ENCODE assay signal across 8 cellular contexts in the genomic region with DNA sequence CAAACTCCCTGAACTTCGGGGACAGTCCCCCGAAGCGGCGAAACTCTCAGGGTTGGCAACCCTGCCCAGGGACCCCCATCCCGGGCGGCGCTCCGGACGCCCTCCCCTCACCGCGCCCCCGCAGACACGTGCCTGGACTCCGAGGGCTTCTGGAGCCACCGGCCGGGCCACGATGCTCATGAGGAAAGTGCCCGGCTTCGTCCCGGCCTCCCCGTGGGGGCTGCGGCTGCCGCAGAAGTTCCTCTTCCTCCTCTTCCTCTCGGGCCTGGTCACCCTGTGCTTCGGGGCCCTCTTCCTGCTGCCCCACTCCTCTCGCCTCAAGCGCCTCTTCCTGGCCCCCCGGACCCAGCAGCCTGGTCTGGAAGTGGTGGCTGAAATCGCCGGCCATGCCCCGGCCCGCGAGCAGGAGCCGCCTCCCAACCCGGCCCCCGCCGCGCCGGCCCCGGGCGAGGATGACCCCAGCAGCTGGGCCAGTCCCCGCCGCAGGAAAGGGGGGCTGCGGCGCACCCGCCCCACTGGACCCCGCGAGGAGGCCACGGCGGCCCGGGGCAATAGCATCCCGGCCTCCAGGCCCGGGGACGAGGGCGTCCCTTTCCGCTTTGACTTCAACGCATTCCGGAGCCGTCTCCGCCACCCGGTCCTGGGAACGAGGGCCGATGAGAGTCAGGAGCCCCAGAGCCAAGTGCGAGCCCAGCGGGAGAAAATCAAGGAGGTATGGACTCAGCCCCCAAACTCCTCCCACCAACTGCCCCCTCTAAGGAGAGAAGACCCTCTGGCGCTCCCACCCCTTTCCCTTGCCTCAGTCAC. TPM values are rescaled to one million over a fixed set of nuclear protein-coding genes. Genes with fewer than 3 reads are reported as not detected.
DNase-seq lines count a peak whose midpoint lies in the region; ATAC-seq and TF ChIP-seq lines count a peak whose summit lies in the region.

No MANE protein-coding gene starts in this region.

- H3K4me3 ChIP-seq in astrocyte of the cerebellum (ENCODE audit: low read depth, low read length) (peak overlapping the region; percentile 52), thymus (ENCODE audit: low read length) (peak overlapping the region; percentile 70)

- 12% methylated on average over 66 of the region's 66 CpGs for WGBS in thymus

- H3K36me3 ChIP-seq in thymus (ENCODE audit: control insufficient read depth, insufficient read depth), result no peaks in the 10 kb centered on the region

- no peaks in the 10 kb centered on the region for H3K9me3 Mint-ChIP-seq in stimulated activated naive CD8-positive, alpha-beta T cell treated with anti-CD3 and anti-CD28 coated beads, Interleukin-15, Interleukin-2, amounts not matched to agents 100 ng/mL and 50 ng/mL, for 24 hours

- no peak for TF ChIP-seq CTCF in astrocyte of the cerebellum (IDR thresholded peaks at IDR 0.05; ENCODE audit: low read depth, low read length, missing control alignments)

- peak overlapping the region; percentile 54 for H3K27ac ChIP-seq in thymus (ENCODE audit: low read depth)

- H3K9me3 ChIP-seq in thymus (ENCODE audit: control insufficient read depth), result no peaks in the 10 kb centered on the region

- H3K36me3 Mint-ChIP-seq in stimulated activated naive CD8-positive, alpha-beta T cell treated with anti-CD3 and anti-CD28 coated beads, Interleukin-15, Interleukin-2, amounts not matched to agents 100 ng/mL and 50 ng/mL, for 24 hours (ENCODE audit: low read depth), result no peaks in the 10 kb centered on the region

- DNase-seq in stimulated activated naive CD8-positive, alpha-beta T cell treated with anti-CD3 and anti-CD28 coated beads, Interleukin-15, Interleukin-2, amounts not matched to agents 100 U/mL and 50 U/mL, for 24 hours, result no peak
- DNase-seq in astrocyte of the cerebellum (ENCODE audit: low read depth) (no peak), left kidney (ENCODE audit: low read depth, low spot score) (peak; percentile 37), HuH-7 (ENCODE audit: low spot score) (no peak)

- no peak for ATAC-seq in stimulated activated naive CD8-positive, alpha-beta T cell treated with anti-CD3 and anti-CD28 coated beads, Interleukin-15, Interleukin-2, amounts not matched to agents 100 U/mL and 50 U/mL, for 24 hours
- ATAC-seq in HG02870 (IDR thresholded peaks at IDR 0.05; ENCODE audit: unreplicated experiment) (no peak), GM19023 (IDR thresholded peaks at IDR 0.05; ENCODE audit: unreplicated experiment) (no peak)

- H3K27me3 ChIP-seq in thymus (ENCODE audit: control insufficient read depth, insufficient read depth), result peaks cover 56% of the 10 kb centered on the region

- peaks cover 68% of the 10 kb centered on the region for H3K4me1 Mint-ChIP-seq in stimulated activated naive CD8-positive, alpha-beta T cell treated with anti-CD3 and anti-CD28 coated beads, Interleukin-15, Interleukin-2, amounts not matched to agents 100 ng/mL and 50 ng/mL, for 24 hours (ENCODE audit: low read depth)

- peaks cover 14% of the 10 kb centered on the region for H3K4me1 ChIP-seq in thymus (ENCODE audit: control insufficient read depth, insufficient read depth, low read length)

- peaks cover 60% of the 10 kb centered on the region for H3K27me3 Mint-ChIP-seq in stimulated activated naive CD8-positive, alpha-beta T cell treated with anti-CD3 and anti-CD28 coated beads, Interleukin-15, Interleukin-2, amounts not matched to agents 100 ng/mL and 50 ng/mL, for 24 hours

- in situ Hi-C loops in astrocyte of the cerebellum (cut with HindIII; ENCODE audit: low sequenced_read_pairs), result no loop called here

- H3K27ac Mint-ChIP-seq in stimulated activated naive CD8-positive, alpha-beta T cell treated with anti-CD3 and anti-CD28 coated beads, Interleukin-15, Interleukin-2, amounts not matched to agents 100 ng/mL and 50 ng/mL, for 24 hours, result peak overlapping the region; percentile 72

- peak overlapping the region; percentile 75 for H3K4me3 Mint-ChIP-seq in stimulated activated naive CD8-positive, alpha-beta T cell treated with anti-CD3 and anti-CD28 coated beads, Interleukin-15, Interleukin-2, amounts not matched to agents 100 ng/mL and 50 ng/mL, for 24 hours

RNA-seq across cellular contexts. Expression of gene MAN1C1, which starts 1.2 kb away (rescaled TPM):
- 18.4 TPM for polyA plus RNA-seq in thymus
